In the genomic region with DNA sequence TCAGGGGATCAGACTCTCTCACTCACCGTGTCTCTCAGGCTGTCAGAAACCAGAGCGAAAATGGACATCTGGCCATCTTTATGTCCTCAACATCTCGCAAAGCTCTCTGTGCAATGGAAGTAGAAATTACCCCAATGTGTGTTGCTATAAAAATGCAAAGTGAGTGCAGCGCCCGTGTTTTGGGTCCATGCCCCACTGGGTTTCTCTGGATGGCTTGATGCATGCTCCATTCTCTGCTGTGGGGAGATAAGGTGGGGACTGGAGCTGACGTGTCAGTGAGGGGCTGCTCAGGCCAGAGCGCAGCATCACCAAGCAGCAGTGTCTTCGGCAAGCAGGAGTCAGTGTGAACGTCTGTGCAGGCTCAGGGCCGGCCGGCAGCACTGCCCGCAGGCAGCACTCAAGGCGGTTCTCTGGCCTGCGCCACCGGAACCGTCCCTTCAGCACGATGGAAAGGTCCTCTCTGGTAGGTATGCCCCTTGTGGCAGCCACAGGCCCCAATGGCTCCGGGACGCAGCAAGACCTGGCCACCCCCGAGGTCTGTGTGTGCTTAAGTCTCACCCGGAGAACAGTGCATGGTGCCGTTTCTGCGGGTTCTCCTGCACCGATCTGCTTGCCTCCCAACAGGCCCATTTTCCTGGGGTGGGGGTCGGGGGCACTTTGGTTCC, we compare ENCODE assay signal across 2 cellular contexts.
TF ChIP-seq lines count a peak whose summit lies in the region.

No MANE protein-coding gene starts in this region.

TF ChIP-seq in SK-N-SH treated with all-trans-retinoic acid at 6 μM for 48 hours, 23 proteins besides CTCF, POLR2A, EP300 and RAD21:
- no peak for TF ChIP-seq TOX (CRISPR knock-in tag; IDR thresholded peaks at IDR 0.05; ENCODE audit: borderline replicate concordance)
- TF ChIP-seq GLIS3 (CRISPR knock-in tag; IDR thresholded peaks at IDR 0.05), result no peak
- TF ChIP-seq BACH2 (CRISPR knock-in tag; IDR thresholded peaks at IDR 0.05; ENCODE audit: borderline replicate concordance), result no peak
- no peak for TF ChIP-seq ESRRG (CRISPR knock-in tag; IDR thresholded peaks at IDR 0.05)
- no peak for TF ChIP-seq ISL1 (CRISPR knock-in tag; IDR thresholded peaks at IDR 0.05)
- TF ChIP-seq ZNF8 (CRISPR knock-in tag; IDR thresholded peaks at IDR 0.05), result no peak
- TF ChIP-seq, protein P1, sequence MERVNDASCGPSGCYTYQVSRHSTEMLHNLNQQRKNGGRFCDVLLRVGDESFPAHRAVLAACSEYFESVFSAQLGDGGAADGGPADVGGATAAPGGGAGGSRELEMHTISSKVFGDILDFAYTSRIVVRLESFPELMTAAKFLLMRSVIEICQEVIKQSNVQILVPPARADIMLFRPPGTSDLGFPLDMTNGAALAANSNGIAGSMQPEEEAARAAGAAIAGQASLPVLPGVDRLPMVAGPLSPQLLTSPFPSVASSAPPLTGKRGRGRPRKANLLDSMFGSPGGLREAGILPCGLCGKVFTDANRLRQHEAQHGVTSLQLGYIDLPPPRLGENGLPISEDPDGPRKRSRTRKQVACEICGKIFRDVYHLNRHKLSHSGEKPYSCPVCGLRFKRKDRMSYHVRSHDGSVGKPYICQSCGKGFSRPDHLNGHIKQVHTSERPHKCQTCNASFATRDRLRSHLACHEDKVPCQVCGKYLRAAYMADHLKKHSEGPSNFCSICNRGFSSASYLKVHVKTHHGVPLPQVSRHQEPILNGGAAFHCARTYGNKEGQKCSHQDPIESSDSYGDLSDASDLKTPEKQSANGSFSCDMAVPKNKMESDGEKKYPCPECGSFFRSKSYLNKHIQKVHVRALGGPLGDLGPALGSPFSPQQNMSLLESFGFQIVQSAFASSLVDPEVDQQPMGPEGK (CRISPR knock-in tag; IDR thresholded peaks at IDR 0.05; ENCODE audit: borderline replicate concordance), result no peak
- TF ChIP-seq OSR1 (CRISPR knock-in tag; IDR thresholded peaks at IDR 0.05), result no peak
- no peak for TF ChIP-seq ARNTL (CRISPR knock-in tag; IDR thresholded peaks at IDR 0.05; ENCODE audit: borderline replicate concordance, low read depth)
- TF ChIP-seq ZFP30 (CRISPR knock-in tag; IDR thresholded peaks at IDR 0.05), result no peak
- TF ChIP-seq, protein P2, sequence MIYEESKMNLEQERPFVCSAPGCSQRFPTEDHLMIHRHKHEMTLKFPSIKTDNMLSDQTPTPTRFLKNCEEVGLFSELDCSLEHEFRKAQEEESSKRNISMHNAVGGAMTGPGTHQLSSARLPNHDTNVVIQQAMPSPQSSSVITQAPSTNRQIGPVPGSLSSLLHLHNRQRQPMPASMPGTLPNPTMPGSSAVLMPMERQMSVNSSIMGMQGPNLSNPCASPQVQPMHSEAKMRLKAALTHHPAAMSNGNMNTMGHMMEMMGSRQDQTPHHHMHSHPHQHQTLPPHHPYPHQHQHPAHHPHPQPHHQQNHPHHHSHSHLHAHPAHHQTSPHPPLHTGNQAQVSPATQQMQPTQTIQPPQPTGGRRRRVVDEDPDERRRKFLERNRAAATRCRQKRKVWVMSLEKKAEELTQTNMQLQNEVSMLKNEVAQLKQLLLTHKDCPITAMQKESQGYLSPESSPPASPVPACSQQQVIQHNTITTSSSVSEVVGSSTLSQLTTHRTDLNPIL (CRISPR knock-in tag; IDR thresholded peaks at IDR 0.05; ENCODE audit: low read depth), result no peak

TF ChIP-seq in HepG2, 621 proteins besides CTCF, POLR2A, EP300 and RAD21:
- no peak for TF ChIP-seq KMT2A (CRISPR knock-in tag; IDR thresholded peaks at IDR 0.05)
- TF ChIP-seq AGO2 (optimal IDR thresholded peaks at IDR 0.05; ENCODE audit: low read depth, low read length), result peak; percentile 62
